Comparison of ENCODE assay signal across 29 cellular contexts in the genomic region with DNA sequence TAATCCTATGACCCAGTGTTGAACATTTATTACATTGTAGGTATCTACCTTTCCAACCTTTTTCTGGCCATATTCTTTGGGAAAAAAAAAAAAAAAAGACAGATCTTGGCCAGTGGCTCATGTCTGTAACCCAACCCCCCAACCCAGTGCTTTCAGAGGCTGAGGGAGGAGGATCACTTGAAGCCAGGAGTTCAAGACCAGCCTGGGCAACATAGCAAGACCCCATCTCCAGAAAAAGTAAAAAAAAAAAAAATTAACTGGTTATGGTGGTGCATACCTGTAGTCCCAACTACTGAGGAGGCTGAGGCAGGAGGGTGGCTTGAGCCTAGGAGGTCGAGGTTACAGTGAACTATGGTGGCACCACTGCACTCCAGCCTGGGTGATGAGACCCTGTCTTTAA.
"Had no signal": no experiment of that assay in that cellular context is flagged by ENCODE, and none has a peak within 500 bp of the region (broad histone marks: within the 10 kb centered on the region; RNA-seq: fewer than 3 reads in every experiment).

No MANE protein-coding gene starts in this region.

- H3K4me1 ChIP-seq: suprapubic skin, testis, thyroid gland, tibial artery, tibial nerve, upper lobe of right lung, uterus, vagina had no signal

- H3K4me1 Mint-ChIP-seq: stimulated activated effector memory CD8-positive, alpha-beta T cell treated with anti-CD3 and anti-CD28 coated beads, Interleukin-12 subunit alpha, Interleukin-12 subunit beta, amount 100 ng/mL, for 72 hours; stimulated activated memory B cell treated with anti-CD40 and anti-IgM and Interleukin-4, amounts not matched to agents 10 μg/mL and 1 μg/mL and 100 μg/mL, for 72 hours; stimulated activated naive B cell treated with anti-CD40 and anti-IgM and Interleukin-4, amounts not matched to agents 10 μg/mL and 1 μg/mL and 100 μg/mL, for 72 hours; stimulated activated naive CD8-positive, alpha-beta T cell treated with anti-CD3 and anti-CD28 coated beads, Interleukin-15, amount 100 ng/mL, for 72 hours had no signal

- H3K36me3 ChIP-seq: uterus had no signal

- H3K27me3 ChIP-seq: stomach, suprapubic skin, testis, thyroid gland, tibial artery, tibial nerve, transverse colon, upper lobe of left lung, upper lobe of right lung, uterus, vagina had no signal

- H3K9me3 Mint-ChIP-seq: stimulated activated effector memory CD8-positive, alpha-beta T cell treated with anti-CD3 and anti-CD28 coated beads, Interleukin-12 subunit alpha, Interleukin-12 subunit beta, amount 100 ng/mL, for 72 hours; stimulated activated memory B cell treated with anti-CD40 and anti-IgM and Interleukin-4, amounts not matched to agents 10 μg/mL and 1 μg/mL and 100 μg/mL, for 72 hours had no signal

- H3K4me3 Mint-ChIP-seq: stimulated activated effector memory CD8-positive, alpha-beta T cell treated with anti-CD3 and anti-CD28 coated beads, Interleukin-12 subunit alpha, Interleukin-12 subunit beta, amount 100 ng/mL, for 72 hours; stimulated activated memory B cell treated with anti-CD40 and anti-IgM and Interleukin-4, amounts not matched to agents 10 μg/mL and 1 μg/mL and 100 μg/mL, for 72 hours; stimulated activated naive B cell treated with anti-CD40 and anti-IgM and Interleukin-4, amounts not matched to agents 10 μg/mL and 1 μg/mL and 100 μg/mL, for 72 hours; stimulated activated naive CD8-positive, alpha-beta T cell treated with anti-CD3 and anti-CD28 coated beads, Interleukin-15, amount 100 ng/mL, for 72 hours; stimulated activated naive CD8-positive, alpha-beta T cell treated with anti-CD3 and anti-CD28 coated beads, Interleukin-15, Interleukin-2, amounts not matched to agents 100 ng/mL and 50 ng/mL, for 24 hours; type B pancreatic cell had no signal

- H3K9me3 ChIP-seq: stomach, suprapubic skin, testis, thoracic aorta, thyroid gland, transverse colon, upper lobe of left lung, upper lobe of right lung, uterus, vagina had no signal

- FAIRE-seq: urothelium cell line had no signal

- H3K4me3 ChIP-seq: stomach, suprapubic skin, testis, thoracic aorta, thyroid gland, tibial artery, tibial nerve, transverse colon, upper lobe of left lung, upper lobe of right lung, uterus, vagina had no signal

- DNase-seq: stimulated activated CD4-positive, alpha-beta T cell treated with anti-CD3 and anti-CD28 coated beads, Interleukin-2, amount 100 ng/mL, for 48 hours; stimulated activated CD4-positive, alpha-beta T cell treated with anti-CD3 and anti-CD28 coated beads, Interleukin-4, amount 100 ng/mL, for 1 hour; stimulated activated CD4-positive, alpha-beta T cell treated with anti-CD3 and anti-CD28 coated beads, Interleukin-4, amount 100 ng/mL, for 24 hours; stimulated activated CD4-positive, alpha-beta T cell treated with anti-CD3 and anti-CD28 coated beads, Interleukin-4, amount 100 ng/mL, for 4 hours; stimulated activated CD8-positive, alpha-beta memory T cell treated with anti-CD3 and anti-CD28 coated beads, Interleukin-4, amount 100 ng/mL, for 48 hours; stimulated activated naive B cell treated with anti-CD40 and anti-IgM and Interleukin-4, amounts not matched to agents 10 μg/mL and 1 μg/mL and 100 μg/mL, for 72 hours; stimulated activated naive CD4-positive, alpha-beta T cell; stimulated activated naive CD4-positive, alpha-beta T cell treated with Interleukin-2 at 50 U/mL for 16 hours; stimulated activated naive CD8-positive, alpha-beta T cell treated with anti-CD3 and anti-CD28 coated beads, Interleukin-15, amount 100 ng/mL, for 72 hours; stimulated activated naive CD8-positive, alpha-beta T cell treated with anti-CD3 and anti-CD28 coated beads, Interleukin-15, Interleukin-2, amounts not matched to agents 100 U/mL and 50 U/mL, for 24 hours; stomach; substantia nigra; testis; thyroid gland; tibial artery; transverse colon; trophoblast cell; upper lobe of left lung; upper lobe of right lung; uterus had no signal

- H3K27ac ChIP-seq: stomach, suprapubic skin, testis, thoracic aorta, thyroid gland, tibial artery, tibial nerve, transverse colon, upper lobe of left lung, upper lobe of right lung, uterus, vagina had no signal

- H3K27ac Mint-ChIP-seq: stimulated activated effector memory CD8-positive, alpha-beta T cell treated with anti-CD3 and anti-CD28 coated beads, Interleukin-12 subunit alpha, Interleukin-12 subunit beta, amount 100 ng/mL, for 72 hours; stimulated activated memory B cell treated with anti-CD40 and anti-IgM and Interleukin-4, amounts not matched to agents 10 μg/mL and 1 μg/mL and 100 μg/mL, for 72 hours; stimulated activated naive B cell treated with anti-CD40 and anti-IgM and Interleukin-4, amounts not matched to agents 10 μg/mL and 1 μg/mL and 100 μg/mL, for 72 hours; stimulated activated naive CD8-positive, alpha-beta T cell treated with anti-CD3 and anti-CD28 coated beads, Interleukin-15, amount 100 ng/mL, for 72 hours; stimulated activated naive CD8-positive, alpha-beta T cell treated with anti-CD3 and anti-CD28 coated beads, Interleukin-15, Interleukin-2, amounts not matched to agents 100 ng/mL and 50 ng/mL, for 24 hours; type B pancreatic cell had no signal

- ATAC-seq: stimulated activated effector memory CD8-positive, alpha-beta T cell treated with anti-CD3 and anti-CD28 coated beads, Interleukin-12 subunit alpha, Interleukin-12 subunit beta, amount 100 ng/mL, for 72 hours; stimulated activated memory B cell treated with anti-CD40 and anti-IgM and Interleukin-4, amounts not matched to agents 10 μg/mL and 1 μg/mL and 100 μg/mL, for 72 hours; stimulated activated naive B cell treated with anti-CD40 and anti-IgM and Interleukin-4, amounts not matched to agents 10 μg/mL and 1 μg/mL and 100 μg/mL, for 72 hours; stimulated activated naive CD8-positive, alpha-beta T cell treated with anti-CD3 and anti-CD28 coated beads, Interleukin-15, amount 100 ng/mL, for 72 hours; stimulated activated naive CD8-positive, alpha-beta T cell treated with anti-CD3 and anti-CD28 coated beads, Interleukin-15, Interleukin-2, amounts not matched to agents 100 U/mL and 50 U/mL, for 24 hours; upper lobe of right lung had no signal

- H3K27me3 Mint-ChIP-seq: stimulated activated memory B cell treated with anti-CD40 and anti-IgM and Interleukin-4, amounts not matched to agents 10 μg/mL and 1 μg/mL and 100 μg/mL, for 72 hours; stimulated activated naive B cell treated with anti-CD40 and anti-IgM and Interleukin-4, amounts not matched to agents 10 μg/mL and 1 μg/mL and 100 μg/mL, for 72 hours; stimulated activated naive CD8-positive, alpha-beta T cell treated with anti-CD3 and anti-CD28 coated beads, Interleukin-15, amount 100 ng/mL, for 72 hours; stimulated activated naive CD8-positive, alpha-beta T cell treated with anti-CD3 and anti-CD28 coated beads, Interleukin-15, Interleukin-2, amounts not matched to agents 100 ng/mL and 50 ng/mL, for 24 hours; type B pancreatic cell had no signal
